8 cellular contexts compared by ENCODE assay signal in the genomic region with DNA sequence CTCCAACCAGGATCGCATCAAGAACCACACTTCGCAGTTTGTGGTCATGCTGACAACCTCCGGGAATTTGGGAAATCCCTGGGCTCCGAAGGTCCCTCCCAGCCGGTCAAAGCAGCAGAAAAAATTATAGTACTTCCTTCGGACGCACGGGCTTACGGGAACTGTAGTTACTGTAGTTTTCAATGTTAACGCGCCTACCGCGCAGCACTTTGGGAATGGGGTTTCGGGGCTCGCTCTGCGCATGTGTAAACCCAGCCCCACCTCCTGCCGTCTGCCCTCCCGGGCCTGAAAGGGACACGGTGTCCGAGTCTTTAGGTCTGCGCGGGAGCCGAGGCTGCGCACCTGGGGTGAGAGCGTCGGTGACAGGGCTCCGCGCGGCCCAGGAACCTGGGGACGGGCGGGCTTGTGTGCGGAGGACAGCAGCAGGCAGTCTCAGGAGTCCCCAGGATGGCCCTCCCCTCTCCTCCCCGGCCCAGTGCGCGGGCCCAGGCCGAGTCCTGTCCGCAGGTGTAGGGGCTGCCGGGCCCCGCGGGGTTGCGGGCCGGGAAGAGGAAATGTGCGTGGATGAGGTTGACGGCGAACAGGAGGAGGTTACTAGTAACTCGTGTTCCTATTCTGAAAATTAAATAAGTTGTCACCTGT. TPM values are rescaled to one million over a fixed set of nuclear protein-coding genes. Genes with fewer than 3 reads are reported as not detected.
A peak's percentile ranks its signal among the peaks of the same experiment; 100 is the strongest.
DNase-seq lines count a peak whose midpoint lies in the region; ATAC-seq and TF ChIP-seq lines count a peak whose summit lies in the region.
"Not testable (repeated sequence)": the region's sequence is repeated elsewhere in the genome, so short reads cannot be mapped to it uniquely, and the experiment has no call there.

Gene ZNF658 (plus strand): TSS at position 236 of the 642 bp plus-strand sequence. CDS start 2,837 bp downstream, outside the sequence.

- ATAC-seq in CD4-positive, alpha-beta T cell (ENCODE audit: poor library complexity), result peak; percentile 81
- ATAC-seq in GM21515 (IDR thresholded peaks at IDR 0.05; ENCODE audit: unreplicated experiment) (peak; percentile 99), HG03460 (IDR thresholded peaks at IDR 0.05; ENCODE audit: unreplicated experiment) (peak; percentile 96)

- CTCF ChIA-PET in CD4-positive, alpha-beta T cell (lab: Charles Lee), result not testable (repeated sequence)

- H4K20me1 ChIP-seq in neural cell (ENCODE audit: insufficient read depth), result not testable (repeated sequence)

- H3K9me3 Mint-ChIP-seq in CD4-positive, alpha-beta T cell, result not testable (repeated sequence)

- TF ChIP-seq EP300 in neural cell (conservative IDR thresholded peaks at IDR 0.05; ENCODE audit: poor library complexity, severe bottlenecking), result not testable (repeated sequence)

- not testable (repeated sequence) for H3F3A ChIP-seq in neural cell (ENCODE audit: insufficient read depth, low read length, poor library complexity, severe bottlenecking)

- DNase-seq in CD4-positive, alpha-beta T cell, result peak; percentile 11 to 63 (median 34)
- DNase-seq in T-helper 2 cell (peak; percentile 9 to 73 (median 24)), amniotic epithelial cell (ENCODE audit: low read depth) (peak; percentile 88), head of caudate nucleus (peak; percentile 72 to 97 (median 86))
- peak; percentile 35 to 51 for DNase-seq in stimulated activated CD8-positive, alpha-beta memory T cell treated with anti-CD3 and anti-CD28 coated beads, Interleukin-15, amount 100 ng/mL, for 4 hours (ENCODE audit: low read depth in 2 of 2)

- intact Hi-C loops in CD4-positive, alpha-beta T cell (cut with DNase I, micrococcal nuclease); head of caudate nucleus (cut with DNase I): not testable (repeated sequence)

- not testable (repeated sequence) for H3K4me2 ChIP-seq in neural cell (ENCODE audit: low read length)

- not testable (repeated sequence) for H3K27me3 ChIP-seq in CD4-positive, alpha-beta T cell (ENCODE audit: control insufficient read depth, insufficient read depth, low read length); neural cell (ENCODE audit: insufficient read depth, low read depth, low read length)

- not testable (repeated sequence) for H3K9me3 ChIP-seq in CD4-positive, alpha-beta T cell (ENCODE audit: control insufficient read depth, low read length); neural cell (ENCODE audit: low read length)

- not testable (repeated sequence) for H3K36me3 ChIP-seq in neural cell (ENCODE audit: insufficient read depth, low read length)

- H3K79me2 ChIP-seq in neural cell (replicated peaks; ENCODE audit: insufficient read depth, low read length), result not testable (repeated sequence)

- H3K9me2 ChIP-seq in neural cell (ENCODE audit: insufficient read depth, low read length), result not testable (repeated sequence)

- H3K4me1 Mint-ChIP-seq in CD4-positive, alpha-beta T cell (ENCODE audit: low read depth), result peaks cover 15% of the 10 kb centered on the region

- POLR2A ChIA-PET in CD4-positive, alpha-beta T cell (lab: Charles Lee), result not testable (repeated sequence)

- not testable (repeated sequence) for H3K27me3 Mint-ChIP-seq in CD4-positive, alpha-beta T cell

- H3K27ac Mint-ChIP-seq in CD4-positive, alpha-beta T cell, result peak within 1 kb of the TSS; percentile 57

- not testable (repeated sequence) for H2AFZ ChIP-seq in neural cell (ENCODE audit: low read depth, low read length)

- peak within 1 kb of the TSS; percentile 12 for H3K9ac ChIP-seq in neural cell (ENCODE audit: low read length)

- peak within 1 kb of the TSS; percentile 60 for H3K4me3 ChIP-seq in neural cell (ENCODE audit: low read length)

- H3K4me3 Mint-ChIP-seq in CD4-positive, alpha-beta T cell, result peak within 1 kb of the TSS; percentile 99

- not testable (repeated sequence) for TF ChIP-seq CTCF in CD4-positive, alpha-beta T cell (IDR thresholded peaks at IDR 0.05); neural cell (IDR thresholded peaks at IDR 0.05; ENCODE audit: poor library complexity, severe bottlenecking)

- TF ChIP-seq RAD21 in neural cell (conservative IDR thresholded peaks at IDR 0.05), result not testable (repeated sequence)

- H3K36me3 Mint-ChIP-seq in CD4-positive, alpha-beta T cell (ENCODE audit: low read depth), result not testable (repeated sequence)

- H3K27ac ChIP-seq in CD4-positive, alpha-beta T cell (ENCODE audit: low read depth, low read length); neural cell (ENCODE audit: low read length): not testable (repeated sequence)

RNA-seq across cellular contexts. Expression of gene ZNF658, which starts in this region (rescaled TPM):
- 1 to 10 TPM in 1 of 2 experiments, under 1 TPM in 1; 0.75 to 1.2 TPM for total RNA-seq in CD4-positive, alpha-beta T cell
- 4.9 and 6.3 TPM in 2 replicates for polyA plus RNA-seq in neural cell
- 15.3 and 16.0 TPM in 2 replicates for polyA minus RNA-seq in neural cell

Comparison
In these comparisons a context has a peak if more than half of its experiments do, and no peak if none do; other contexts are left out.
1. DNase-seq: peak in every context shown above with its lines; median percentile 88 in amniotic epithelial cell; 86 in head of caudate nucleus; 43 in stimulated activated CD8-positive, alpha-beta memory T cell treated with anti-CD3 and anti-CD28 coated beads, Interleukin-15, amount 100 ng/mL, for 4 hours; 34 in CD4-positive, alpha-beta T cell; 24 in T-helper 2 cell.